1 cellular context compared by ENCODE assay signal in the genomic region with DNA sequence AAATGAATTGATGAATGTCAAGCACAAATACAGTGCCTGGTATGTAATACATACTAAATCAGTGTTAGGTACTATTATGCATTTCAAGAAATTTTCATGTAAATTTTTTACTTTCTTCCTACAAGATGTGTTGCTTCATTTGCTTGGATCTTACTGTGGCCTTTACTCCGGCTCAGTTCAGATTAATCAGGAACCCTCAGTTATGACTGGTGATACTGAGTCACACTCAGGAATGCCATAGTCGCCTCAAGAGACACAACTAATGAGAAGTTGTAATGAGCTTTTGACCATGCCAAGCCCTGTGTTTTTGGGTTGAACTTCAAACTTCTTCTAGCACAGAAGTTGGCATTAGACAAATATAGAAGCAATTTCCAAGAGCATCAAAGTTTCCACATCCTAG.
TF ChIP-seq lines count a peak whose summit lies in the region.

No MANE protein-coding gene starts in this region.

TF ChIP-seq in HCT116, 20 proteins besides CTCF, POLR2A, EP300 and RAD21:
- TF ChIP-seq ELF1 (IDR thresholded peaks at IDR 0.05; ENCODE audit: borderline replicate concordance, low read depth) (no peak), FOSL1 (IDR thresholded peaks at IDR 0.05; ENCODE audit: low read depth) (0 out of 2 replicates have a peak, but pooled peaks have one; percentile 13), POLR2AphosphoS5 (IDR thresholded peaks at IDR 0.05; ENCODE audit: low read depth, low read length) (no peak), SIN3A (IDR thresholded peaks at IDR 0.05; ENCODE audit: low read depth) (no peak), EZH2 (IDR thresholded peaks at IDR 0.05) (no peak), SP1 (IDR thresholded peaks at IDR 0.05; ENCODE audit: low read depth) (no peak), JUND (IDR thresholded peaks at IDR 0.05) (no peak)
